Comparison of ENCODE assay signal across 21 cellular contexts in genomic region chr18:45730832-45731545, GRCh38. TPM values are rescaled to one million over a fixed set of nuclear protein-coding genes. Genes with fewer than 3 reads are reported as not detected.
DNase-seq lines count a peak whose midpoint lies in the region; FAIRE-seq and TF ChIP-seq lines count a peak whose summit lies in the region.
"Had no signal": no experiment of that assay in that cellular context is flagged by ENCODE, and none has a peak within 500 bp of the region (broad histone marks: within the 10 kb centered on the region; RNA-seq: fewer than 3 reads in every experiment).

No MANE protein-coding gene starts in this region.

- H3K9me3 ChIP-seq in AG04450 (ENCODE audit: control insufficient read depth, insufficient read depth, low read length) = peaks cover 5% of the 10 kb centered on the region; the same call in 1 of the 2 replicates
- H3K9me3 ChIP-seq: right lobe of liver, suprapubic skin had no signal

- H3K27ac ChIP-seq in AG04450 (ENCODE audit: low read depth, low read length) (peak overlapping the region; percentile 76), caudate nucleus (ENCODE audit: low read depth, low read length) (no peak overlapping the region)
- H3K27ac ChIP-seq: right lobe of liver, suprapubic skin, WERI-Rb-1 had no signal

- CTCF ChIA-PET in AG04450 (lab: Charles Lee) = interaction anchor here (0.8 to 3.0 kb wide), 6 partner anchors 9 to 148 kb away, joined by 3 to 13 read pairs (median 4); no protein-coding TSS in a partner anchor

- no peaks in the 10 kb centered on the region for H3K36me3 ChIP-seq in kidney epithelial cell (ENCODE audit: control insufficient read depth, insufficient read depth, low read length)
- H3K36me3 ChIP-seq: right lobe of liver, suprapubic skin, WERI-Rb-1 had no signal

- no peak overlapping the region for H3K4me3 ChIP-seq in AG04450 (ENCODE audit: low read depth, low read length)
- no peak overlapping the region for H3K4me3 ChIP-seq in astrocyte of the spinal cord (ENCODE audit: low read depth, low read length)
- H3K4me3 ChIP-seq in kidney epithelial cell (ENCODE audit: low read depth, low read length) = no peak overlapping the region
- H3K4me3 ChIP-seq: right lobe of liver, suprapubic skin had no signal

- POLR2A ChIA-PET in AG04450 (lab: Yijun Ruan, JAX) = interaction anchor here (1.0 kb wide), 2 partner anchors 43 to 72 kb away, joined by 3 to 5 read pairs; no protein-coding TSS in a partner anchor

- no peak for FAIRE-seq in HTR-8/SVneo (lab: Jason Lieb, UNC)
- FAIRE-seq: endometrium, islet of Langerhans had no signal

- in situ Hi-C loops in astrocyte of the spinal cord (cut with HindIII; ENCODE audit: low sequenced_read_pairs) = no loop called here

- H3K27me3 ChIP-seq in AG04450 (ENCODE audit: control insufficient read depth, insufficient read depth, low read length) (no peaks in the 10 kb centered on the region), kidney epithelial cell (ENCODE audit: control insufficient read depth, insufficient read depth, low read length) (no peaks in the 10 kb centered on the region)
- H3K27me3 ChIP-seq: right lobe of liver, suprapubic skin had no signal

- TF ChIP-seq CTCF in AG04450 (IDR thresholded peaks at IDR 0.05; ENCODE audit: low read depth, low read length) (no peak), astrocyte of the spinal cord (IDR thresholded peaks at IDR 0.05; ENCODE audit: low read depth, low read length) (no peak), kidney epithelial cell (IDR thresholded peaks at IDR 0.05; ENCODE audit: insufficient read depth, low read length, poor library complexity, severe bottlenecking) (no peak), GM20000 (IDR thresholded peaks at IDR 0.05; ENCODE audit: extremely low read depth, missing control alignments) (no peak)

- DNase-seq in AG04450 (ENCODE audit: low read depth, low spot score) = peak; percentile 66
- peak; percentile 22 for DNase-seq in HTR-8/SVneo (ENCODE audit: insufficient read length, low spot score)
- DNase-seq in astrocyte of the spinal cord (ENCODE audit: low read depth, low spot score) = peak; percentile 78
- peak; percentile 50 for DNase-seq in kidney epithelial cell (ENCODE audit: low read depth)
- DNase-seq in NCI-H1092 (lab: John Stamatoyannopoulos, UW) = no peak
- DNase-seq in caudate nucleus (lab: John Stamatoyannopoulos, UW) = no peak
- no peak for DNase-seq in foreskin melanocyte
- DNase-seq in GM20000 (ENCODE audit: low spot score) = no peak
- DNase-seq: activated CD8-positive, alpha-beta T cell treated with anti-CD3 and anti-CD28 coated beads for 36 hours; activated naive CD8-positive, alpha-beta T cell treated with anti-CD3 and anti-CD28 coated beads, Interleukin-2, amount 50 U/mL, for 24 hours; activated T-cell treated with anti-CD3 and anti-CD28 coated beads, Interleukin-2, amount 50 U/mL, for 48 hours; DMS 273 treated with DMSO at 0.1 percent for 48 hours; NCI-H1105 treated with DMSO at 0.1 percent for 48 hours; right lobe of liver; stimulated activated CD4-positive, alpha-beta T cell treated with anti-CD3 and anti-CD28 coated beads, Interleukin-4, amount 100 ng/mL, for 1 hour; T-helper 1 cell; WERI-Rb-1 had no signal

RNA-seq across cellular contexts. Expression of gene SLC14A1, which starts 7.0 kb away (rescaled TPM):
- 73.9 and 80.5 TPM in 2 replicates for polyA plus RNA-seq in AG04450 (2011; rRNA removed)
- polyA minus RNA-seq in AG04450 (2011; rRNA and poly(A)+ RNA removed) = 87.7 and 104 TPM in 2 replicates
- 0.08 TPM in 1 of 2 replicates, not detected in the other for total RNA-seq in kidney epithelial cell
- polyA plus RNA-seq: neural cell had no signal

Comparison
In these comparisons a context has a peak if more than half of its experiments do, and no peak if none do; other contexts are left out.
1. DNase-seq: peak in AG04450 (single experiment), HTR-8/SVneo (single experiment), astrocyte of the spinal cord (single experiment) and kidney epithelial cell (single experiment); none in NCI-H1092 (single experiment), caudate nucleus (0 of 61), foreskin melanocyte (single experiment) and GM20000 (single experiment).